In genomic region chr19:48967346-48968178, GRCh38 we compare ENCODE assay signal across 8 cellular contexts. TPM values are rescaled to one million over a fixed set of nuclear protein-coding genes. Genes with fewer than 3 reads are reported as not detected.
DNase-seq lines count a peak whose midpoint lies in the region; FAIRE-seq and TF ChIP-seq lines count a peak whose summit lies in the region.

No MANE protein-coding gene starts in this region.

- POLR2A ChIA-PET in AG04450 (lab: Yijun Ruan, JAX): interaction anchor here (0.6 to 5.6 kb wide), 9 partner anchors 12 to 188 kb away, joined by 3 to 83 read pairs (median 5); partner anchors contain the start of genes GYS1, NUCB1, PPP1R15A and RUVBL2

- H3K36me3 Mint-ChIP-seq in HFFc6 (ENCODE audit: low read depth) (peaks cover 51% of the 10 kb centered on the region), immature natural killer cell (peaks cover 0 to 18% (median 0%) of the 10 kb centered on the region in 3 donors)
- H3K36me3 Mint-ChIP-seq in activated naive CD8-positive, alpha-beta T cell: peaks cover 3% of the 10 kb centered on the region

- CTCF ChIA-PET in AG04450 (lab: Charles Lee): interaction anchor here (0.6 to 1.8 kb wide), 3 partner anchors 26 to 180 kb away, joined by 3 to 7 read pairs (median 3); partner anchors contain the start of genes GYS1 and RUVBL2

- H3K9me3 ChIP-seq in AG04450 (ENCODE audit: control insufficient read depth, insufficient read depth, low read length): peaks cover 12% of the 10 kb centered on the region; the same call in 1 of the 2 replicates
- no peaks in the 10 kb centered on the region for H3K9me3 ChIP-seq in suprapubic skin

- TF ChIP-seq CTCF in AG04450 (IDR thresholded peaks at IDR 0.05; ENCODE audit: low read depth, low read length): no peak
- TF ChIP-seq CTCF in HFFc6 (IDR thresholded peaks at IDR 0.05): peak; percentile 9; the same call in 1 of the 2 replicates
- no peak for TF ChIP-seq CTCF in suprapubic skin (IDR thresholded peaks at IDR 0.05)
- no peak for TF ChIP-seq CTCF in D721Med (IDR thresholded peaks at IDR 0.05; ENCODE audit: insufficient read depth, missing control alignments)

- H3K27ac Mint-ChIP-seq in HFFc6: peak overlapping the region; percentile 99
- peak overlapping the region; percentile 99 for H3K27ac Mint-ChIP-seq in activated naive CD8-positive, alpha-beta T cell
- H3K27ac Mint-ChIP-seq in immature natural killer cell: peak overlapping the region in 4 of 6 donors; percentile 8 to 64 (median 32)

- 80% methylated on average over 14 of the region's 14 CpGs for WGBS in suprapubic skin

- no peak for TF ChIP-seq POLR2A in suprapubic skin (IDR thresholded peaks at IDR 0.05)

- peaks cover 14% of the 10 kb centered on the region for H3K9me3 Mint-ChIP-seq in HFFc6
- no peaks in the 10 kb centered on the region for H3K9me3 Mint-ChIP-seq in activated naive CD8-positive, alpha-beta T cell (ENCODE audit: low read depth)
- no peaks in the 10 kb centered on the region for H3K9me3 Mint-ChIP-seq in immature natural killer cell

- H3K4me3 Mint-ChIP-seq in HFFc6 (peak overlapping the region; percentile 100), immature natural killer cell (peak overlapping the region in 3 of 5 donors; percentile 7 to 100 (median 42))
- H3K4me3 Mint-ChIP-seq in activated naive CD8-positive, alpha-beta T cell: peak overlapping the region; percentile 99

- TF ChIP-seq EP300 in suprapubic skin (IDR thresholded peaks at IDR 0.05): no peak

- H3K27me3 ChIP-seq in AG04450 (ENCODE audit: control insufficient read depth, insufficient read depth, low read length) (no peaks in the 10 kb centered on the region), suprapubic skin (no peaks in the 10 kb centered on the region)

- FAIRE-seq in D721Med (lab: Jason Lieb, UNC): no peak

- H3K27me3 Mint-ChIP-seq in HFFc6 (ENCODE audit: insufficient read depth) (peaks cover 43% of the 10 kb centered on the region), immature natural killer cell (ENCODE audit: low read depth in 3 of 3) (peaks cover 14 to 18% (median 18%) of the 10 kb centered on the region in 3 donors)
- H3K27me3 Mint-ChIP-seq in activated naive CD8-positive, alpha-beta T cell: no peaks in the 10 kb centered on the region

- H3K27ac ChIP-seq in AG04450 (ENCODE audit: low read depth, low read length): peak overlapping the region; percentile 47
- peak overlapping the region; percentile 22 for H3K27ac ChIP-seq in suprapubic skin

- H3K4me1 ChIP-seq in suprapubic skin: peaks cover 55% of the 10 kb centered on the region

- peaks cover 51% of the 10 kb centered on the region for H3K4me1 Mint-ChIP-seq in HFFc6 (ENCODE audit: low read depth)
- H3K4me1 Mint-ChIP-seq in activated naive CD8-positive, alpha-beta T cell (ENCODE audit: low read depth): peaks cover 40% of the 10 kb centered on the region
- H3K4me1 Mint-ChIP-seq in immature natural killer cell: peaks cover 44 to 51% of the 10 kb centered on the region in 2 donors

- DNase-seq in AG04450 (ENCODE audit: low read depth, low spot score) (no peak), HFFc6 (peak; percentile 41), immature natural killer cell (no peak), suprapubic skin (ENCODE audit: low spot score in 2 of 2) (no peak), NCI-H2107 treated with DMSO at 0.1 percent for 48 hours (lab: John Stamatoyannopoulos, UW; ENCODE audit: unreplicated experiment) (no peak), T-helper 9 cell (no peak), D721Med (ENCODE audit: insufficient read length, low spot score) (no peak)

- peak overlapping the region; percentile 100 for H3K4me3 ChIP-seq in AG04450 (ENCODE audit: low read depth, low read length)
- peak overlapping the region; percentile 69 for H3K4me3 ChIP-seq in suprapubic skin

- H3K36me3 ChIP-seq in suprapubic skin: peaks cover 47% of the 10 kb centered on the region

RNA-seq across cellular contexts. Expression of gene FTL, which starts 2.5 kb away (rescaled TPM):
- polyA plus RNA-seq in AG04450 (2011; rRNA removed) (3,644 and 5,326 TPM in 2 replicates), immature natural killer cell (1,000 to 10,000 TPM; 3,472 to 4,403 (median 4,065) TPM)
- polyA minus RNA-seq in AG04450 (2011; rRNA and poly(A)+ RNA removed): 1,419 and 2,011 TPM in 2 replicates
- total RNA-seq in HFFc6 (2021; fragmentation: NEBNext Ultra II Directional; extraction: Animal tissue kit (Norgen Biotek cat#: 25700)): 1,000 to 10,000 TPM; 2,438 to 4,450 (median 3,824) TPM
- total RNA-seq in suprapubic skin: 1,000 to 10,000 TPM in 3 of 4 donors, 100 to 1,000 TPM in 1; 883 to 1,582 (median 1,278) TPM

RNA-seq across cellular contexts. Expression of gene BAX, which starts 12.9 kb away (rescaled TPM):
- polyA plus RNA-seq in AG04450 (2011; rRNA removed) (110 and 147 TPM in 2 replicates), immature natural killer cell (100 to 1,000 TPM in 2 of 3 donors, 10 to 100 TPM in 1; 88.6 to 137 (median 106) TPM)
- 87.3 and 124 TPM in 2 replicates for polyA minus RNA-seq in AG04450 (2011; rRNA and poly(A)+ RNA removed)
- total RNA-seq in HFFc6 (2021; fragmentation: NEBNext Ultra II Directional; extraction: Animal tissue kit (Norgen Biotek cat#: 25700)): 100 to 1,000 TPM; 223 to 260 (median 244) TPM
- 10 to 100 TPM; 25.1 to 29.6 (median 27.5) TPM for total RNA-seq in suprapubic skin

RNA-seq across cellular contexts. Expression of gene GYS1, which starts 25.5 kb away (rescaled TPM):
- polyA plus RNA-seq in AG04450 (2011; rRNA removed): 19.5 and 24.1 TPM in 2 replicates
- polyA minus RNA-seq in AG04450 (2011; rRNA and poly(A)+ RNA removed): 33.6 and 40.9 TPM in 2 replicates
- 10 to 100 TPM; 76.0 to 90.8 (median 87.5) TPM for total RNA-seq in HFFc6 (2021; fragmentation: NEBNext Ultra II Directional; extraction: Animal tissue kit (Norgen Biotek cat#: 25700))
- 10 to 100 TPM; 16.0 to 40.3 (median 32.9) TPM for polyA plus RNA-seq in immature natural killer cell
- total RNA-seq in suprapubic skin: 10 to 100 TPM; 26.4 to 42.0 (median 31.6) TPM

RNA-seq across cellular contexts. Expression of gene RUVBL2, which starts 26.1 kb away (rescaled TPM):
- polyA plus RNA-seq in AG04450 (2011; rRNA removed) (107 and 131 TPM in 2 replicates), immature natural killer cell (10 to 100 TPM; 64.0 to 72.7 (median 64.2) TPM)
- 128 and 170 TPM in 2 replicates for polyA minus RNA-seq in AG04450 (2011; rRNA and poly(A)+ RNA removed)
- total RNA-seq in HFFc6 (2021; fragmentation: NEBNext Ultra II Directional; extraction: Animal tissue kit (Norgen Biotek cat#: 25700)): 100 to 1,000 TPM; 131 to 161 (median 159) TPM
- 10 to 100 TPM; 37.3 to 70.3 (median 68.8) TPM for total RNA-seq in suprapubic skin

RNA-seq across cellular contexts. Expression of gene DHDH, which starts 34.1 kb away (rescaled TPM):
- 0.48 and 0.61 TPM in 2 replicates for polyA plus RNA-seq in AG04450 (2011; rRNA removed)
- 0.55 TPM in 1 of 2 replicates, not detected in the other for polyA minus RNA-seq in AG04450 (2011; rRNA and poly(A)+ RNA removed)
- total RNA-seq in HFFc6 (2021; fragmentation: NEBNext Ultra II Directional; extraction: Animal tissue kit (Norgen Biotek cat#: 25700)): not detected
- 1 to 10 TPM in 1 of 3 donors, not detected in 2; 1.3 TPM for polyA plus RNA-seq in immature natural killer cell
- under 1 TPM in 1 of 4 donors, not detected in 3; 0.59 TPM for total RNA-seq in suprapubic skin

Comparison
In these comparisons a context has a peak if more than half of its experiments do, and no peak if none do; other contexts are left out.
1. H3K27ac Mint-ChIP-seq: peak in every context shown above with its lines; median percentile 99 in HFFc6; 99 in activated naive CD8-positive, alpha-beta T cell; 32 in immature natural killer cell.
2. H3K4me3 Mint-ChIP-seq: peak in every context shown above with its lines; median percentile 100 in HFFc6; 99 in activated naive CD8-positive, alpha-beta T cell; 42 in immature natural killer cell.
3. RNA of gene BAX, which starts 12.9 kb away (total RNA-seq): 223 to 260 TPM in HFFc6; 25.1 to 29.6 TPM in suprapubic skin; every median in the first group is over 4 times any median in the second.